16 cellular contexts compared by ENCODE assay signal in genomic region chr4:126758493-126758892, GRCh38.
DNase-seq lines count a peak whose midpoint lies in the region; ATAC-seq, FAIRE-seq and TF ChIP-seq lines count a peak whose summit lies in the region.
"Had no signal": no experiment of that assay in that cellular context is flagged by ENCODE, and none has a peak within 500 bp of the region (broad histone marks: within the 10 kb centered on the region; RNA-seq: fewer than 3 reads in every experiment).

No MANE protein-coding gene starts in this region.

- no peaks in the 10 kb centered on the region for H3K27me3 Mint-ChIP-seq in naive thymus-derived CD4-positive, alpha-beta T cell
- no peaks in the 10 kb centered on the region for H3K27me3 Mint-ChIP-seq in stimulated activated memory B cell treated with anti-CD40 and anti-IgM and Interleukin-4, amounts not matched to agents 10 μg/mL and 1 μg/mL and 100 μg/mL, for 72 hours
- no peaks in the 10 kb centered on the region for H3K27me3 Mint-ChIP-seq in activated naive CD4-positive, alpha-beta T cell treated with anti-CD3 and anti-CD28 coated beads for 36 hours (ENCODE audit: low read depth)

- no peaks in the 10 kb centered on the region for H4K20me1 ChIP-seq in K562 (replicated peaks; ENCODE audit: control insufficient read depth, insufficient read depth, low read length)
- H4K20me1 ChIP-seq: BLaER1 treated with 17β-estradiol and CSF1 and Interleukin-3, amounts not matched to agents 10 nM and 100 nM had no signal

- no peak overlapping the region for H2AFZ ChIP-seq in K562 (ENCODE audit: low read depth, low read length)
- H2AFZ ChIP-seq: GM23248 had no signal

- peaks cover 0 to 1% (median 0%) of the 10 kb centered on the region in 7 donors for H3K4me1 Mint-ChIP-seq in naive thymus-derived CD4-positive, alpha-beta T cell
- no peaks in the 10 kb centered on the region for H3K4me1 Mint-ChIP-seq in stimulated activated memory B cell treated with anti-CD40 and anti-IgM and Interleukin-4, amounts not matched to agents 10 μg/mL and 1 μg/mL and 100 μg/mL, for 72 hours
- no peaks in the 10 kb centered on the region for H3K4me1 Mint-ChIP-seq in activated naive CD4-positive, alpha-beta T cell treated with anti-CD3 and anti-CD28 coated beads for 36 hours (ENCODE audit: low read depth)

- no peak overlapping the region for H3K27ac Mint-ChIP-seq in naive thymus-derived CD4-positive, alpha-beta T cell
- H3K27ac Mint-ChIP-seq in stimulated activated memory B cell treated with anti-CD40 and anti-IgM and Interleukin-4, amounts not matched to agents 10 μg/mL and 1 μg/mL and 100 μg/mL, for 72 hours, result no peak overlapping the region
- no peak overlapping the region for H3K27ac Mint-ChIP-seq in activated naive CD4-positive, alpha-beta T cell treated with anti-CD3 and anti-CD28 coated beads for 36 hours
- H3K27ac Mint-ChIP-seq: CD8-positive, alpha-beta T cell had no signal

- TF ChIP-seq EP300 in K562 (IDR thresholded peaks at IDR 0.05; ENCODE audit: low read length), result no peak
- no peak for TF ChIP-seq EP300 in suprapubic skin (IDR thresholded peaks at IDR 0.05)

- no peak for TF ChIP-seq POLR2A in K562 (conservative IDR thresholded peaks at IDR 0.05)
- TF ChIP-seq POLR2A in suprapubic skin (IDR thresholded peaks at IDR 0.05), result no peak

- POLR2A ChIA-PET in K562 (lab: Yijun Ruan, JAX), result no interaction called here
- POLR2A ChIA-PET in naive thymus-derived CD4-positive, alpha-beta T cell (lab: Charles Lee), result no interaction called here

- peaks cover 0 to 13% (median 4%) of the 10 kb centered on the region in 11 donors for H3K9me3 Mint-ChIP-seq in naive thymus-derived CD4-positive, alpha-beta T cell
- H3K9me3 Mint-ChIP-seq in stimulated activated memory B cell treated with anti-CD40 and anti-IgM and Interleukin-4, amounts not matched to agents 10 μg/mL and 1 μg/mL and 100 μg/mL, for 72 hours, result peaks cover 6% of the 10 kb centered on the region
- peaks cover 2% of the 10 kb centered on the region for H3K9me3 Mint-ChIP-seq in activated naive CD4-positive, alpha-beta T cell treated with anti-CD3 and anti-CD28 coated beads for 36 hours

- FAIRE-seq in K562 (lab: Jason Lieb, UNC), result no peak

- peaks cover 17% of the 10 kb centered on the region for H3K79me2 ChIP-seq in K562 (ENCODE audit: control insufficient read depth, insufficient read depth, low read length)

- TF ChIP-seq CTCF in heart right ventricle (IDR thresholded peaks at IDR 0.05), result no peak
- no peak for TF ChIP-seq CTCF in K562 (IDR thresholded peaks at IDR 0.05 in 2 of 3, conservative IDR thresholded peaks at IDR 0.05 in 1 of 3; ENCODE audit: insufficient read depth in 2 of 3, low read depth in 1 of 3, low read length in 3 of 3)
- no peak for TF ChIP-seq CTCF in BE2C (IDR thresholded peaks at IDR 0.05; ENCODE audit: low read depth, low read length)
- no peak for TF ChIP-seq CTCF in suprapubic skin (IDR thresholded peaks at IDR 0.05)

- CTCF ChIA-PET in K562 (lab: Yijun Ruan, JAX; ENCODE audit: low intra/inter-chr PET ratio), result no interaction called here
- CTCF ChIA-PET in naive thymus-derived CD4-positive, alpha-beta T cell (lab: Charles Lee), result no interaction called here
- CTCF ChIA-PET in activated naive CD4-positive, alpha-beta T cell treated with anti-CD3 and anti-CD28 coated beads for 36 hours (lab: Charles Lee), result no interaction called here

- H3K36me3 ChIP-seq in heart right ventricle (no peaks in the 10 kb centered on the region), K562 (ENCODE audit: control insufficient read depth, insufficient read depth, low read length) (peaks cover 16% of the 10 kb centered on the region), BE2C (no peaks in the 10 kb centered on the region), suprapubic skin (no peaks in the 10 kb centered on the region)
- no peaks in the 10 kb centered on the region for H3K36me3 ChIP-seq in naive thymus-derived CD4-positive, alpha-beta T cell (ENCODE audit: control insufficient read depth in 2 of 3, insufficient read depth in 3 of 3, low read length in 3 of 3)
- H3K36me3 ChIP-seq: BLaER1 treated with 17β-estradiol and CSF1 and Interleukin-3, amounts not matched to agents 10 nM and 100 nM; HAP-1 had no signal

- H3K4me1 ChIP-seq in right cardiac atrium (ENCODE audit: control insufficient read depth, insufficient read depth, low read length) (no peaks in the 10 kb centered on the region), heart right ventricle (peaks cover 0 to 20% (median 0%) of the 10 kb centered on the region in 9 donors), K562 (replicated peaks in 1 of 2; ENCODE audit: control insufficient read depth in 2 of 2, insufficient read depth in 2 of 2, low read length in 2 of 2) (peaks cover 0 to 16% of the 10 kb centered on the region in 2 experiments; a peak in 2 of 5 replicates), BE2C (no peaks in the 10 kb centered on the region), suprapubic skin (no peaks in the 10 kb centered on the region)
- no peaks in the 10 kb centered on the region for H3K4me1 ChIP-seq in naive thymus-derived CD4-positive, alpha-beta T cell (ENCODE audit: control insufficient read depth in 2 of 2, insufficient read depth in 2 of 2, low read length in 2 of 2)
- H3K4me1 ChIP-seq: BLaER1 treated with 17β-estradiol and CSF1 and Interleukin-3, amounts not matched to agents 10 nM and 100 nM; HAP-1 had no signal

- no peak overlapping the region for H3K27ac ChIP-seq in right cardiac atrium (ENCODE audit: low read length)
- H3K27ac ChIP-seq in heart right ventricle, result no peak overlapping the region
- no peak overlapping the region for H3K27ac ChIP-seq in K562 (ENCODE audit: extremely low read depth, low read depth, low read length)
- no peak overlapping the region for H3K27ac ChIP-seq in naive thymus-derived CD4-positive, alpha-beta T cell (ENCODE audit: low read depth, low read length)
- no peak overlapping the region for H3K27ac ChIP-seq in suprapubic skin
- H3K27ac ChIP-seq: BLaER1 treated with 17β-estradiol and CSF1 and Interleukin-3, amounts not matched to agents 10 nM and 100 nM; GM23248 had no signal

- ATAC-seq in right cardiac atrium (peak in 1 of 2 donors; percentile 30), heart right ventricle (no peak), K562 (peak; percentile 40; the same call in 2 of the 3 replicates)
- ATAC-seq in naive thymus-derived CD4-positive, alpha-beta T cell, result peak; percentile 6
- peak; percentile 55 for ATAC-seq in stimulated activated memory B cell treated with anti-CD40 and anti-IgM and Interleukin-4, amounts not matched to agents 10 μg/mL and 1 μg/mL and 100 μg/mL, for 72 hours
- ATAC-seq: CD8-positive, alpha-beta T cell had no signal

- no peaks in the 10 kb centered on the region for H3K27me3 ChIP-seq in right cardiac atrium (ENCODE audit: control insufficient read depth, insufficient read depth)
- H3K27me3 ChIP-seq in heart right ventricle, result no peaks in the 10 kb centered on the region
- no peaks in the 10 kb centered on the region for H3K27me3 ChIP-seq in K562 (ENCODE audit: control insufficient read depth in 2 of 2, insufficient read depth in 2 of 2, low read length in 2 of 2)
- H3K27me3 ChIP-seq in naive thymus-derived CD4-positive, alpha-beta T cell (ENCODE audit: control insufficient read depth in 2 of 2, insufficient read depth in 2 of 2, low read length in 2 of 2), result no peaks in the 10 kb centered on the region
- no peaks in the 10 kb centered on the region for H3K27me3 ChIP-seq in BE2C
- no peaks in the 10 kb centered on the region for H3K27me3 ChIP-seq in suprapubic skin
- H3K27me3 ChIP-seq: BLaER1 treated with 17β-estradiol and CSF1 and Interleukin-3, amounts not matched to agents 10 nM and 100 nM had no signal

- no peak overlapping the region for H3K4me3 Mint-ChIP-seq in naive thymus-derived CD4-positive, alpha-beta T cell
- H3K4me3 Mint-ChIP-seq in stimulated activated memory B cell treated with anti-CD40 and anti-IgM and Interleukin-4, amounts not matched to agents 10 μg/mL and 1 μg/mL and 100 μg/mL, for 72 hours, result no peak overlapping the region
- H3K4me3 Mint-ChIP-seq in activated naive CD4-positive, alpha-beta T cell treated with anti-CD3 and anti-CD28 coated beads for 36 hours, result no peak overlapping the region
- H3K4me3 Mint-ChIP-seq: CD8-positive, alpha-beta T cell had no signal

- H3K9ac ChIP-seq in K562 (ENCODE audit: insufficient read depth in 1 of 2, low read depth in 2 of 2, low read length in 2 of 2), result no peak overlapping the region; a peak in 1 of 4 replicates
- H3K9ac ChIP-seq: BLaER1 treated with 17β-estradiol and CSF1 and Interleukin-3, amounts not matched to agents 10 nM and 100 nM; GM23248 had no signal

- H3K36me3 Mint-ChIP-seq in naive thymus-derived CD4-positive, alpha-beta T cell, result no peaks in the 10 kb centered on the region
- H3K36me3 Mint-ChIP-seq in stimulated activated memory B cell treated with anti-CD40 and anti-IgM and Interleukin-4, amounts not matched to agents 10 μg/mL and 1 μg/mL and 100 μg/mL, for 72 hours, result no peaks in the 10 kb centered on the region
- no peaks in the 10 kb centered on the region for H3K36me3 Mint-ChIP-seq in activated naive CD4-positive, alpha-beta T cell treated with anti-CD3 and anti-CD28 coated beads for 36 hours (ENCODE audit: low read depth)
- H3K36me3 Mint-ChIP-seq: CD8-positive, alpha-beta T cell had no signal

- intact Hi-C loops in right cardiac atrium (cut with DNase I), result no loop called here
- intact Hi-C loops in heart right ventricle (cut with DNase I), result no loop called here
- intact Hi-C loops in K562 (cut with micrococcal nuclease), result no loop called here
- intact Hi-C loops in naive thymus-derived CD4-positive, alpha-beta T cell (cut with micrococcal nuclease), result no loop called here
- intact Hi-C loops in activated naive CD4-positive, alpha-beta T cell treated with anti-CD3 and anti-CD28 coated beads for 36 hours (cut with micrococcal nuclease), result no loop called here

- H3K9me3 ChIP-seq in right cardiac atrium (ENCODE audit: control insufficient read depth, low read length), result no peaks in the 10 kb centered on the region
- no peaks in the 10 kb centered on the region for H3K9me3 ChIP-seq in heart right ventricle
- no peaks in the 10 kb centered on the region; the same call in 1 of the 2 replicates for H3K9me3 ChIP-seq in K562 (replicated peaks; ENCODE audit: control insufficient read depth, insufficient read depth, low read depth, low read length)
- H3K9me3 ChIP-seq in naive thymus-derived CD4-positive, alpha-beta T cell (ENCODE audit: control insufficient read depth in 2 of 3, low read length in 3 of 3), result no peaks in the 10 kb centered on the region
- no peaks in the 10 kb centered on the region for H3K9me3 ChIP-seq in BE2C
- H3K9me3 ChIP-seq in suprapubic skin, result no peaks in the 10 kb centered on the region
- H3K9me3 ChIP-seq: BLaER1 treated with 17β-estradiol and CSF1 and Interleukin-3, amounts not matched to agents 10 nM and 100 nM; HAP-1 had no signal

- in situ Hi-C loops in K562 (cut with MboI), result no loop called here

- no TSS peak for BruUV-seq in K562 (replicated peaks; lab: Mats Ljungman, UMichigan)

- 30% methylated on average over 2 of the region's 2 CpGs for WGBS in right cardiac atrium
- WGBS in heart right ventricle, 2 donors, result 37 to 76% methylated on average over 2 of the region's 2 CpGs
- 60% methylated on average over 2 of the region's 2 CpGs for WGBS in K562 (ENCODE audit: insufficient coverage, low coverage, missing lambda C conversion rate)
- 92% methylated on average over 2 of the region's 2 CpGs for WGBS in suprapubic skin

- DNase-seq in right cardiac atrium (peak in 2 of 3 donors; percentile 26 to 29), heart right ventricle (no peak), K562 (ENCODE audit: extremely low read depth in 1 of 4, low spot score in 3 of 4) (no peak), BE2C (no peak), suprapubic skin (ENCODE audit: low spot score in 2 of 2) (no peak)
- DNase-seq in naive thymus-derived CD4-positive, alpha-beta T cell, result no peak
- DNase-seq in activated naive CD4-positive, alpha-beta T cell treated with anti-CD3 and anti-CD28 coated beads for 36 hours, result no peak
- DNase-seq: 8988T; Calu3; CD8-positive, alpha-beta T cell; DMS79 treated with DMSO at 0.1 percent for 48 hours; GF-D8; GM23248 had no signal

- H3K9me1 ChIP-seq in K562 (ENCODE audit: control insufficient read depth, insufficient read depth, low read length), result no peaks in the 10 kb centered on the region

- TF ChIP-seq RAD21 in K562 (CRISPR knock-in tag; conservative IDR thresholded peaks at IDR 0.05 in 1 of 2, IDR thresholded peaks at IDR 0.05 in 1 of 2), result no peak

- H3K4me2 ChIP-seq in K562 (ENCODE audit: insufficient read depth, low read length), result no peak overlapping the region
- H3K4me2 ChIP-seq: BLaER1 treated with 17β-estradiol and CSF1 and Interleukin-3, amounts not matched to agents 10 nM and 100 nM had no signal

- no peak overlapping the region for H3K4me3 ChIP-seq in right cardiac atrium (ENCODE audit: low read length)
- no peak overlapping the region for H3K4me3 ChIP-seq in heart right ventricle
- H3K4me3 ChIP-seq in K562, result no peak overlapping the region
- no peak overlapping the region for H3K4me3 ChIP-seq in naive thymus-derived CD4-positive, alpha-beta T cell (ENCODE audit: low read length)
- H3K4me3 ChIP-seq in BE2C (ENCODE audit: low read depth, low read length), result no peak overlapping the region
- no peak overlapping the region for H3K4me3 ChIP-seq in suprapubic skin
- H3K4me3 ChIP-seq: BLaER1 treated with 17β-estradiol and CSF1 and Interleukin-3, amounts not matched to agents 10 nM and 100 nM; GM23248; HAP-1 had no signal

Comparison
In these comparisons a context has a peak if more than half of its experiments do, and no peak if none do; other contexts are left out.
1. DNase-seq: peak in right cardiac atrium (2 of 3); none in heart right ventricle (0 of 2), K562 (0 of 4), naive thymus-derived CD4-positive, alpha-beta T cell (0 of 9), activated naive CD4-positive, alpha-beta T cell treated with anti-CD3 and anti-CD28 coated beads for 36 hours (single experiment), BE2C (single experiment) and suprapubic skin (0 of 2).
2. ATAC-seq: peak in K562 (single experiment), naive thymus-derived CD4-positive, alpha-beta T cell (single experiment) and stimulated activated memory B cell treated with anti-CD40 and anti-IgM and Interleukin-4, amounts not matched to agents 10 μg/mL and 1 μg/mL and 100 μg/mL, for 72 hours (single experiment); none in heart right ventricle (0 of 8).